24 cellular contexts compared by ENCODE assay signal in genomic region chr1:234473123-234473522, GRCh38. TPM values are rescaled to one million over a fixed set of nuclear protein-coding genes. Genes with fewer than 3 reads are reported as not detected.
DNase-seq lines count a peak whose midpoint lies in the region; ATAC-seq, FAIRE-seq and TF ChIP-seq lines count a peak whose summit lies in the region.
"Had no signal": no experiment of that assay in that cellular context is flagged by ENCODE, and none has a peak within 500 bp of the region (broad histone marks: within the 10 kb centered on the region; RNA-seq: fewer than 3 reads in every experiment).

No MANE protein-coding gene starts in this region.

- ATAC-seq in CD8-positive, alpha-beta T cell: no peak
- no peak for ATAC-seq in omental fat pad (ENCODE audit: low FRiP score)
- no peak for ATAC-seq in HG02798 (IDR thresholded peaks at IDR 0.05; ENCODE audit: poor library complexity, unreplicated experiment)
- ATAC-seq: activated T-cell treated with anti-CD3 and anti-CD28 coated beads, Interleukin-2, amount 50 U/mL, for 4 hours; gastrocnemius medialis had no signal

- H3K4me3 ChIP-seq in CD8-positive, alpha-beta T cell (ENCODE audit: low read depth, low read length): no peak overlapping the region
- H3K4me3 ChIP-seq in Loucy (ENCODE audit: low read length, poor library complexity, severe bottlenecking) (peak overlapping the region; percentile 80), endothelial cell of umbilical vein (replicated peaks in 1 of 3; ENCODE audit: insufficient read depth in 1 of 3, low read depth in 1 of 3, low read length in 3 of 3) (no peak overlapping the region)
- H3K4me3 ChIP-seq: colonic mucosa, gastrocnemius medialis, MG63, uterus had no signal

- intact Hi-C loops in activated CD4-positive, alpha-beta T cell treated with anti-CD3 and anti-CD28 coated beads, Interleukin-2, amount 10 ng/mL, durations not matched to agents 24 days and 14 days (cut with micrococcal nuclease): loop anchor here (10.0 kb wide), 1 partner anchor 358 kb away; no protein-coding TSS in a partner anchor
- intact Hi-C loops in CD8-positive, alpha-beta T cell (cut with DNase I, micrococcal nuclease): loop anchor here in 1 of 2 experiments (10.0 kb wide), 1 partner anchor 1672 kb away; the partner anchor contains the start of gene GPR137B
- intact Hi-C loops in endothelial cell of umbilical vein (cut with micrococcal nuclease): loop anchor here (1.0 to 10.0 kb wide), 3 partner anchors 150 to 1032 kb away; partner anchors contain the start of gene B3GALNT2

- DNase-seq in activated CD4-positive, alpha-beta T cell treated with anti-CD3 and anti-CD28 coated beads, Interleukin-2, amount 10 ng/mL, durations not matched to agents 24 days and 14 days: peak; percentile 62
- DNase-seq in activated CD4-positive, alpha-beta T cell treated with anti-CD3 and anti-CD28 coated beads for 1 hour: no peak
- DNase-seq in CD8-positive, alpha-beta T cell: no peak
- DNase-seq in endothelial cell of umbilical vein (ENCODE audit: low read depth, low spot score) (peak; percentile 81), omental fat pad (ENCODE audit: low spot score) (no peak)
- DNase-seq in activated effector memory CD4-positive, alpha-beta T cell treated with Interleukin-2 at 50 U/mL for 16 hours: no peak
- DNase-seq: activated T-cell treated with anti-CD3 and anti-CD28 coated beads, Interleukin-2, amount 50 U/mL, for 4 hours; CD4-positive, alpha-beta memory T cell; colonic mucosa; EL; gastrocnemius medialis; MG63; NCI-H1930; NCI-H510A; nephron progenitor cell; retina; SHP77 treated with DMSO at 0.1 percent for 48 hours; T1000; uterus had no signal

- BruUV-seq in endothelial cell of umbilical vein (replicated peaks; lab: Mats Ljungman, UMichigan): no TSS peak

- H3K4me3 Mint-ChIP-seq in activated CD4-positive, alpha-beta T cell treated with anti-CD3 and anti-CD28 coated beads, Interleukin-2, amount 10 ng/mL, durations not matched to agents 24 days and 14 days: peak overlapping the region; percentile 54
- H3K4me3 Mint-ChIP-seq in CD8-positive, alpha-beta T cell: no peak overlapping the region
- H3K4me3 Mint-ChIP-seq: activated T-cell treated with anti-CD3 and anti-CD28 coated beads, Interleukin-2, amount 50 U/mL, for 4 hours; memory B cell; nephron progenitor cell had no signal

- H4K20me1 ChIP-seq in Loucy (ENCODE audit: insufficient read depth, low read length, poor library complexity, severe bottlenecking) (peaks cover 24% of the 10 kb centered on the region), endothelial cell of umbilical vein (replicated peaks; ENCODE audit: control insufficient read depth, extremely low read depth, insufficient read depth, low read length) (no peaks in the 10 kb centered on the region)

- H3K4me2 ChIP-seq in Loucy (ENCODE audit: low read depth, low read length, poor library complexity, severe bottlenecking): peak overlapping the region; percentile 94
- H3K4me2 ChIP-seq in endothelial cell of umbilical vein (ENCODE audit: insufficient read depth, low read length): peak overlapping the region; percentile 35

- TF ChIP-seq CTCF in CD8-positive, alpha-beta T cell (IDR thresholded peaks at IDR 0.05): no peak
- no peak for TF ChIP-seq CTCF in Loucy (conservative IDR thresholded peaks at IDR 0.05; ENCODE audit: low read length)
- TF ChIP-seq CTCF in endothelial cell of umbilical vein (IDR thresholded peaks at IDR 0.05; ENCODE audit: extremely low read depth in 1 of 2, insufficient read depth in 1 of 2, low read depth in 1 of 2, low read length in 2 of 2): no peak
- TF ChIP-seq CTCF in omental fat pad (IDR thresholded peaks at IDR 0.05): no peak

- peaks cover 31% of the 10 kb centered on the region for H3K36me3 Mint-ChIP-seq in activated CD4-positive, alpha-beta T cell treated with anti-CD3 and anti-CD28 coated beads, Interleukin-2, amount 10 ng/mL, durations not matched to agents 24 days and 14 days (ENCODE audit: low read depth)
- peaks cover 28% of the 10 kb centered on the region for H3K36me3 Mint-ChIP-seq in CD8-positive, alpha-beta T cell

- no peak overlapping the region for H2AFZ ChIP-seq in Loucy (ENCODE audit: low read length)
- H2AFZ ChIP-seq in endothelial cell of umbilical vein (ENCODE audit: low read depth, low read length): peak overlapping the region; percentile 72

- FAIRE-seq in endothelial cell of umbilical vein (lab: Jason Lieb, UNC): no peak
- FAIRE-seq: A204.1, H54 had no signal

- H3K4me1 Mint-ChIP-seq in activated CD4-positive, alpha-beta T cell treated with anti-CD3 and anti-CD28 coated beads, Interleukin-2, amount 10 ng/mL, durations not matched to agents 24 days and 14 days: peaks cover 41% of the 10 kb centered on the region
- H3K4me1 Mint-ChIP-seq in CD8-positive, alpha-beta T cell (ENCODE audit: low read depth): peaks cover 52% of the 10 kb centered on the region

- peak overlapping the region; percentile 61 for H3K27ac Mint-ChIP-seq in activated CD4-positive, alpha-beta T cell treated with anti-CD3 and anti-CD28 coated beads, Interleukin-2, amount 10 ng/mL, durations not matched to agents 24 days and 14 days
- H3K27ac Mint-ChIP-seq in CD8-positive, alpha-beta T cell: peak overlapping the region; percentile 28
- H3K27ac Mint-ChIP-seq: memory B cell, nephron progenitor cell had no signal

- H3K4me1 ChIP-seq in CD8-positive, alpha-beta T cell (ENCODE audit: insufficient read depth, low read length): peaks cover 37% of the 10 kb centered on the region
- H3K4me1 ChIP-seq in Loucy (ENCODE audit: insufficient read depth, low read length, poor library complexity, severe bottlenecking): peaks cover 63% of the 10 kb centered on the region
- H3K4me1 ChIP-seq in endothelial cell of umbilical vein (ENCODE audit: control insufficient read depth, extremely low read depth, insufficient read depth, low read length): peaks cover 17% of the 10 kb centered on the region
- H3K4me1 ChIP-seq: uterus had no signal

- H3K27me3 ChIP-seq in CD8-positive, alpha-beta T cell (ENCODE audit: insufficient read depth, low read length): no peaks in the 10 kb centered on the region
- H3K27me3 ChIP-seq in Loucy (ENCODE audit: insufficient read depth, low read length, poor library complexity, severe bottlenecking) (no peaks in the 10 kb centered on the region), endothelial cell of umbilical vein (ENCODE audit: control insufficient read depth in 2 of 2, insufficient read depth in 2 of 2, low read length in 2 of 2) (no peaks in the 10 kb centered on the region)
- H3K27me3 ChIP-seq: colonic mucosa, gastrocnemius medialis, MG63, uterus had no signal

- no peak overlapping the region for H3K27ac ChIP-seq in CD8-positive, alpha-beta T cell (ENCODE audit: low read depth, low read length)
- no peak overlapping the region for H3K27ac ChIP-seq in endothelial cell of umbilical vein (ENCODE audit: insufficient read depth, low read depth, low read length)
- H3K27ac ChIP-seq: colonic mucosa, gastrocnemius medialis, uterus had no signal

- no peaks in the 10 kb centered on the region for H3K9me1 ChIP-seq in endothelial cell of umbilical vein (replicated peaks; ENCODE audit: control insufficient read depth, extremely low read depth, insufficient read depth, low read length)

- no peaks in the 10 kb centered on the region for H3K9me3 ChIP-seq in CD8-positive, alpha-beta T cell (ENCODE audit: low read length)
- no peaks in the 10 kb centered on the region for H3K9me3 ChIP-seq in Loucy (ENCODE audit: insufficient read depth, low read depth, low read length)
- H3K9me3 ChIP-seq in endothelial cell of umbilical vein (replicated peaks; ENCODE audit: control insufficient read depth, insufficient read depth, low read length): no peaks in the 10 kb centered on the region
- H3K9me3 ChIP-seq: colonic mucosa, gastrocnemius medialis, MG63, uterus had no signal

- H3K9me2 ChIP-seq in Loucy (replicated peaks; ENCODE audit: low read depth, low read length): no peaks in the 10 kb centered on the region

- TF ChIP-seq POLR2A in endothelial cell of umbilical vein (IDR thresholded peaks at IDR 0.05; ENCODE audit: low read depth, low read length): no peak

- POLR2A ChIA-PET in CD8-positive, alpha-beta T cell (lab: Charles Lee): no interaction called here
- POLR2A ChIA-PET in endothelial cell of umbilical vein (lab: Charles Lee): no interaction called here

- dilution Hi-C loops in endothelial cell of umbilical vein (cut with MboI; ENCODE audit: extremely low pct_ligation_motif_present, low sequenced_read_pairs): no loop called here

- peak overlapping the region; percentile 70 for H3K9ac ChIP-seq in Loucy (ENCODE audit: low read depth, low read length, poor library complexity, severe bottlenecking)
- H3K9ac ChIP-seq in endothelial cell of umbilical vein (replicated peaks; ENCODE audit: extremely low read depth, insufficient read depth, low read length): no peak overlapping the region

- no peaks in the 10 kb centered on the region for H3K9me3 Mint-ChIP-seq in activated CD4-positive, alpha-beta T cell treated with anti-CD3 and anti-CD28 coated beads, Interleukin-2, amount 10 ng/mL, durations not matched to agents 24 days and 14 days
- H3K9me3 Mint-ChIP-seq in CD8-positive, alpha-beta T cell: no peaks in the 10 kb centered on the region
- H3K9me3 Mint-ChIP-seq: activated T-cell treated with anti-CD3 and anti-CD28 coated beads, Interleukin-2, amount 50 U/mL, for 4 hours; CD4-positive, alpha-beta memory T cell; nephron progenitor cell had no signal

- peaks cover 4% of the 10 kb centered on the region; the same call in 1 of the 2 replicates for H3F3A ChIP-seq in Loucy (ENCODE audit: low read depth)

- no peaks in the 10 kb centered on the region for H3K27me3 Mint-ChIP-seq in activated CD4-positive, alpha-beta T cell treated with anti-CD3 and anti-CD28 coated beads, Interleukin-2, amount 10 ng/mL, durations not matched to agents 24 days and 14 days
- no peaks in the 10 kb centered on the region for H3K27me3 Mint-ChIP-seq in CD8-positive, alpha-beta T cell (ENCODE audit: low read depth)
- H3K27me3 Mint-ChIP-seq: CD4-positive, alpha-beta memory T cell; memory B cell had no signal

- H3K79me2 ChIP-seq in Loucy (ENCODE audit: insufficient read depth, low read length) (peaks cover 71% of the 10 kb centered on the region), endothelial cell of umbilical vein (ENCODE audit: control insufficient read depth, insufficient read depth, low read length) (peaks cover 9% of the 10 kb centered on the region)

- no peaks in the 10 kb centered on the region for H3K36me3 ChIP-seq in CD8-positive, alpha-beta T cell (ENCODE audit: insufficient read depth, low read length)
- H3K36me3 ChIP-seq in Loucy (ENCODE audit: insufficient read depth, low read length): no peaks in the 10 kb centered on the region
- H3K36me3 ChIP-seq in endothelial cell of umbilical vein (ENCODE audit: control insufficient read depth in 2 of 2, extremely low read depth in 1 of 2, insufficient read depth in 2 of 2, low read length in 2 of 2): no peaks in the 10 kb centered on the region
- H3K36me3 ChIP-seq: colonic mucosa, gastrocnemius medialis, uterus had no signal

- CTCF ChIA-PET in CD8-positive, alpha-beta T cell (lab: Charles Lee): no interaction called here
- CTCF ChIA-PET in endothelial cell of umbilical vein (lab: Charles Lee): interaction anchor here (1.0 kb wide), 1 partner anchor 23 kb away, joined by 3 read pairs; no protein-coding TSS in a partner anchor

RNA-seq across cellular contexts. Expression of gene TARBP1, which starts 5.9 kb away (rescaled TPM):
- 70.7 and 75.9 TPM in 2 replicates for total RNA-seq in activated CD4-positive, alpha-beta T cell treated with anti-CD3 and anti-CD28 coated beads, Interleukin-2, amount 10 ng/mL, durations not matched to agents 24 days and 14 days
- total RNA-seq in CD8-positive, alpha-beta T cell: 10 to 100 TPM; 38.2 to 39.5 TPM
- total RNA-seq in endothelial cell of umbilical vein (21.0 and 23.4 TPM in 2 replicates), omental fat pad (10 to 100 TPM; 12.1 to 26.0 (median 13.6) TPM)
- 17.3 and 20.4 TPM in 2 replicates for polyA plus RNA-seq in endothelial cell of umbilical vein
- 13.1 and 14.5 TPM in 2 replicates for polyA plus RNA-seq in endothelial cell of umbilical vein (2011; cell fraction: cytosol; rRNA removed)
- polyA plus RNA-seq in endothelial cell of umbilical vein (2011; cell fraction: nucleus; rRNA removed): 110 and 116 TPM in 2 replicates
- 17.4 and 18.0 TPM in 2 replicates for polyA plus RNA-seq in endothelial cell of umbilical vein (2012)
- polyA minus RNA-seq in endothelial cell of umbilical vein: 21.2 and 27.0 TPM in 2 replicates
- 14.7 TPM for polyA minus RNA-seq in endothelial cell of umbilical vein (2011; cell fraction: cytosol; rRNA and poly(A)+ RNA removed)
- 22.8 and 30.0 TPM in 2 replicates for polyA minus RNA-seq in endothelial cell of umbilical vein (2011; cell fraction: nucleus; rRNA and poly(A)+ RNA removed)

Comparison
In these comparisons a context has a peak if more than half of its experiments do, and no peak if none do; other contexts are left out.
1. DNase-seq: peak in activated CD4-positive, alpha-beta T cell treated with anti-CD3 and anti-CD28 coated beads, Interleukin-2, amount 10 ng/mL, durations not matched to agents 24 days and 14 days (single experiment) and endothelial cell of umbilical vein (single experiment); none in activated CD4-positive, alpha-beta T cell treated with anti-CD3 and anti-CD28 coated beads for 1 hour (single experiment), CD8-positive, alpha-beta T cell (0 of 7), omental fat pad (single experiment) and activated effector memory CD4-positive, alpha-beta T cell treated with Interleukin-2 at 50 U/mL for 16 hours (single experiment).